16 cellular contexts compared by ENCODE assay signal in genomic region chr16:17013067-17013466, GRCh38.
DNase-seq lines count a peak whose midpoint lies in the region; ATAC-seq and TF ChIP-seq lines count a peak whose summit lies in the region.
"Had no signal": no experiment of that assay in that cellular context is flagged by ENCODE, and none has a peak within 500 bp of the region (broad histone marks: within the 10 kb centered on the region; RNA-seq: fewer than 3 reads in every experiment).

No MANE protein-coding gene starts in this region.

- H3K4me1 Mint-ChIP-seq in activated naive CD4-positive, alpha-beta T cell treated with anti-CD3 and anti-CD28 coated beads for 36 hours (ENCODE audit: low read depth): peaks cover 15% of the 10 kb centered on the region

- no peak overlapping the region for H2BK15ac ChIP-seq in neuronal stem cell (ENCODE audit: low read length)

- no peak overlapping the region for H2BK12ac ChIP-seq in neuronal stem cell (ENCODE audit: low read length)

- no peaks in the 10 kb centered on the region for H3K9me2 ChIP-seq in SU-DHL-6 (replicated peaks; ENCODE audit: insufficient read depth, low read length)

- no peak overlapping the region for H3K23ac ChIP-seq in neuronal stem cell (ENCODE audit: low read depth, low read length, poor library complexity)

- peaks cover 8% of the 10 kb centered on the region for H3K9me3 Mint-ChIP-seq in activated naive CD4-positive, alpha-beta T cell treated with anti-CD3 and anti-CD28 coated beads for 36 hours

- H3K27ac Mint-ChIP-seq in activated naive CD4-positive, alpha-beta T cell treated with anti-CD3 and anti-CD28 coated beads for 36 hours: no peak overlapping the region

- CTCF ChIA-PET in activated naive CD4-positive, alpha-beta T cell treated with anti-CD3 and anti-CD28 coated beads for 36 hours (lab: Charles Lee): interaction anchor here (0.7 kb wide), 1 partner anchor 101 kb away, joined by 5 read pairs; no protein-coding TSS in a partner anchor

- in situ Hi-C loops in transverse colon (cut with MboI; ENCODE audit: low pct_ligation_motif_present in 1 of 4, low pct_unique_long_range_greater_than_20kb in 1 of 4, low sequenced_read_pairs in 3 of 4): no loop called here

- no peak for TF ChIP-seq CTCF in SU-DHL-6 (IDR thresholded peaks at IDR 0.05; ENCODE audit: insufficient read depth, low read length, poor library complexity, severe bottlenecking)
- no peak for TF ChIP-seq CTCF in transverse colon (IDR thresholded peaks at IDR 0.05)
- TF ChIP-seq CTCF in heart left ventricle (IDR thresholded peaks at IDR 0.05): no peak

- H4K91ac ChIP-seq in neuronal stem cell (ENCODE audit: low read depth, low read length, poor library complexity): no peak overlapping the region

- H3K79me1 ChIP-seq in neuronal stem cell (ENCODE audit: low read depth, low read length): no peaks in the 10 kb centered on the region

- TF ChIP-seq EP300 in transverse colon (IDR thresholded peaks at IDR 0.05; ENCODE audit: low read depth): no peak

- H2BK5ac ChIP-seq in neuronal stem cell (ENCODE audit: low read length): no peak overlapping the region

- peak overlapping the region; percentile 76 for H3K4me3 Mint-ChIP-seq in activated naive CD4-positive, alpha-beta T cell treated with anti-CD3 and anti-CD28 coated beads for 36 hours

- H3K27ac ChIP-seq in SU-DHL-6 (ENCODE audit: low read depth, low read length): no peak overlapping the region
- H3K27ac ChIP-seq in effector memory CD4-positive, alpha-beta T cell (ENCODE audit: insufficient read depth, low read length, poor library complexity, severe bottlenecking): peak overlapping the region; percentile 56
- peak overlapping the region in 3 of 4 donors; percentile 44 to 61 (median 44) for H3K27ac ChIP-seq in transverse colon
- H3K27ac ChIP-seq in neuronal stem cell (replicated peaks; ENCODE audit: low read length): no peak overlapping the region
- H3K27ac ChIP-seq in heart left ventricle: no peak overlapping the region
- H3K27ac ChIP-seq: esophagus muscularis mucosa, left ventricle myocardium inferior, ovary, sigmoid colon had no signal

- no peak overlapping the region for H3K9ac ChIP-seq in SU-DHL-6 (ENCODE audit: low read length)
- no peak overlapping the region for H3K9ac ChIP-seq in neuronal stem cell (ENCODE audit: low read depth, low read length, poor library complexity)

- ATAC-seq in GM21423 (IDR thresholded peaks at IDR 0.05; ENCODE audit: unreplicated experiment) (no peak), heart left ventricle (no peak)

- H3K18ac ChIP-seq in neuronal stem cell (ENCODE audit: low read length): no peak overlapping the region

- WGBS in transverse colon (ENCODE audit: low coverage in 1 of 2), 2 donors: 50 to 67% methylated on average over 2 to 5 of the region's 5 CpGs
- WGBS in neuronal stem cell (ENCODE audit: extremely low coverage in 2 of 2, insufficient read length in 2 of 2, insufficient replicate concordance in 1 of 2), 2 donors: no CpG with 5 or more reads among the region's 5 CpGs
- 71 to 78% (median 75%) methylated on average over 5 of the region's 5 CpGs for WGBS in heart left ventricle, 4 donors

- H2AK5ac ChIP-seq in neuronal stem cell (ENCODE audit: low read depth, low read length): no peak overlapping the region

- no peak overlapping the region for H4K8ac ChIP-seq in neuronal stem cell (ENCODE audit: low read depth, low read length)

- H3K27me3 Mint-ChIP-seq in activated naive CD4-positive, alpha-beta T cell treated with anti-CD3 and anti-CD28 coated beads for 36 hours (ENCODE audit: low read depth): no peaks in the 10 kb centered on the region

- H3F3A ChIP-seq in SU-DHL-6 (ENCODE audit: insufficient read depth): no peaks in the 10 kb centered on the region

- TF ChIP-seq POLR2A in transverse colon (IDR thresholded peaks at IDR 0.05) (no peak), heart left ventricle (IDR thresholded peaks at IDR 0.05) (no peak)

- no peak for DNase-seq in activated naive CD4-positive, alpha-beta T cell treated with anti-CD3 and anti-CD28 coated beads for 36 hours
- DNase-seq in activated naive CD4-positive, alpha-beta T cell (lab: John Stamatoyannopoulos, UW): no peak
- DNase-seq in effector memory CD4-positive, alpha-beta T cell: no peak
- DNase-seq in transverse colon (no peak), neuronal stem cell (ENCODE audit: low spot score) (no peak), heart left ventricle (no peak)
- DNase-seq: Caco-2, caudate nucleus, left ventricle myocardium inferior, NCI-H2029 treated with DMSO at 0.1 percent for 48 hours, ovary, sigmoid colon, upper lobe of right lung had no signal

- no peak overlapping the region for H2BK120ac ChIP-seq in neuronal stem cell (ENCODE audit: low read depth, low read length)

- H3K4me2 ChIP-seq in SU-DHL-6 (ENCODE audit: low read depth, low read length, poor library complexity, severe bottlenecking) (peak overlapping the region; percentile 42), neuronal stem cell (ENCODE audit: insufficient read depth, low read length, poor library complexity, severe bottlenecking) (no peak overlapping the region)

- no peaks in the 10 kb centered on the region for H3K79me2 ChIP-seq in SU-DHL-6 (ENCODE audit: insufficient read depth, low read length)

- H3K9me3 ChIP-seq in SU-DHL-6 (ENCODE audit: insufficient read depth, low read length): no peaks in the 10 kb centered on the region
- no peaks in the 10 kb centered on the region for H3K9me3 ChIP-seq in effector memory CD4-positive, alpha-beta T cell (ENCODE audit: control insufficient read depth, low read length)
- H3K9me3 ChIP-seq in transverse colon: no peaks in the 10 kb centered on the region
- no peaks in the 10 kb centered on the region for H3K9me3 ChIP-seq in neuronal stem cell (replicated peaks in 1 of 2; ENCODE audit: control insufficient read depth in 2 of 2, insufficient read depth in 1 of 2, low read depth in 1 of 2, low read length in 2 of 2)
- H3K9me3 ChIP-seq in heart left ventricle: peaks cover 0 to 13% (median 1%) of the 10 kb centered on the region in 12 donors
- H3K9me3 ChIP-seq: Caco-2, ovary, upper lobe of right lung had no signal

- no peak overlapping the region for H3K4ac ChIP-seq in neuronal stem cell (ENCODE audit: low read length)

- intact Hi-C loops in activated naive CD4-positive, alpha-beta T cell treated with anti-CD3 and anti-CD28 coated beads for 36 hours (cut with micrococcal nuclease): loop anchor here (1.0 kb wide), 2 partner anchors 12 to 58 kb away; no protein-coding TSS in a partner anchor
- intact Hi-C loops in transverse colon (cut with DNase I; ENCODE audit: low total_unique reads): no loop called here
- intact Hi-C loops in heart left ventricle (cut with DNase I): no loop called here

- no peaks in the 10 kb centered on the region for H3K36me3 ChIP-seq in SU-DHL-6 (ENCODE audit: low read length)
- no peaks in the 10 kb centered on the region for H3K36me3 ChIP-seq in effector memory CD4-positive, alpha-beta T cell (ENCODE audit: control insufficient read depth, insufficient read depth, low read length)
- no peaks in the 10 kb centered on the region for H3K36me3 ChIP-seq in transverse colon
- no peaks in the 10 kb centered on the region for H3K36me3 ChIP-seq in neuronal stem cell (replicated peaks in 1 of 2; ENCODE audit: control insufficient read depth in 2 of 2, insufficient read depth in 2 of 2, low read length in 2 of 2)
- H3K36me3 ChIP-seq in heart left ventricle: no peaks in the 10 kb centered on the region
- H3K36me3 ChIP-seq: esophagus muscularis mucosa, left ventricle myocardium inferior, ovary, sigmoid colon, upper lobe of right lung had no signal

- no peak overlapping the region for H2AFZ ChIP-seq in SU-DHL-6 (ENCODE audit: low read depth, low read length, severe bottlenecking)
- H2AFZ ChIP-seq in neuronal stem cell (ENCODE audit: low read length): no peak overlapping the region

- no peak overlapping the region for H3K4me3 ChIP-seq in SU-DHL-6 (ENCODE audit: insufficient read depth, low read length, poor library complexity, severe bottlenecking)
- H3K4me3 ChIP-seq in effector memory CD4-positive, alpha-beta T cell (ENCODE audit: insufficient read depth, low read depth, low read length, poor library complexity, severe bottlenecking): no peak overlapping the region
- H3K4me3 ChIP-seq in transverse colon: no peak overlapping the region
- no peak overlapping the region for H3K4me3 ChIP-seq in neuronal stem cell (ENCODE audit: low read length in 2 of 2)
- H3K4me3 ChIP-seq in heart left ventricle: peak overlapping the region in 1 of 12 donors; percentile 42
- H3K4me3 ChIP-seq: left ventricle myocardium inferior, ovary, sigmoid colon had no signal

- H3K36me3 Mint-ChIP-seq in activated naive CD4-positive, alpha-beta T cell treated with anti-CD3 and anti-CD28 coated beads for 36 hours (ENCODE audit: low read depth): peaks cover 5% of the 10 kb centered on the region

- H3K27me3 ChIP-seq in SU-DHL-6 (ENCODE audit: low read length): no peaks in the 10 kb centered on the region
- H3K27me3 ChIP-seq in effector memory CD4-positive, alpha-beta T cell (replicated peaks; ENCODE audit: control insufficient read depth, insufficient read depth, low read length, poor library complexity, severe bottlenecking): no peaks in the 10 kb centered on the region
- no peaks in the 10 kb centered on the region for H3K27me3 ChIP-seq in transverse colon
- peaks cover 0 to 8% (median 0%) of the 10 kb centered on the region in 3 experiments for H3K27me3 ChIP-seq in neuronal stem cell (ENCODE audit: control insufficient read depth in 3 of 3, insufficient read depth in 3 of 3, low read depth in 1 of 3, low read length in 3 of 3)
- H3K27me3 ChIP-seq in heart left ventricle: peaks cover 0 to 6% (median 0%) of the 10 kb centered on the region in 9 donors
- H3K27me3 ChIP-seq: ovary, upper lobe of right lung had no signal

- no peaks in the 10 kb centered on the region for H4K20me1 ChIP-seq in SU-DHL-6 (ENCODE audit: low read depth, low read length)

- H3K4me1 ChIP-seq in effector memory CD4-positive, alpha-beta T cell (ENCODE audit: control insufficient read depth, insufficient read depth, low read length, poor library complexity, severe bottlenecking): peaks cover 6% of the 10 kb centered on the region
- H3K4me1 ChIP-seq in transverse colon (peaks cover 0 to 10% (median 2%) of the 10 kb centered on the region in 4 donors), neuronal stem cell (ENCODE audit: control insufficient read depth in 2 of 2, insufficient read depth in 1 of 2, low read depth in 1 of 2, low read length in 2 of 2) (no peaks in the 10 kb centered on the region), heart left ventricle (peaks cover 0 to 7% (median 0%) of the 10 kb centered on the region in 12 donors)
- H3K4me1 ChIP-seq: Caco-2, esophagus muscularis mucosa, left ventricle myocardium inferior, sigmoid colon, upper lobe of right lung had no signal

- H3K14ac ChIP-seq in neuronal stem cell (ENCODE audit: low read length): no peak overlapping the region

Comparison
In these comparisons a context has a peak if more than half of its experiments do, and no peak if none do; other contexts are left out.
1. H3K27ac ChIP-seq: peak in effector memory CD4-positive, alpha-beta T cell (single experiment) and transverse colon (3 of 4); none in SU-DHL-6 (single experiment), neuronal stem cell (single experiment) and heart left ventricle (0 of 12).